ENCODE assay signal across 20 cellular contexts in the genomic region with DNA sequence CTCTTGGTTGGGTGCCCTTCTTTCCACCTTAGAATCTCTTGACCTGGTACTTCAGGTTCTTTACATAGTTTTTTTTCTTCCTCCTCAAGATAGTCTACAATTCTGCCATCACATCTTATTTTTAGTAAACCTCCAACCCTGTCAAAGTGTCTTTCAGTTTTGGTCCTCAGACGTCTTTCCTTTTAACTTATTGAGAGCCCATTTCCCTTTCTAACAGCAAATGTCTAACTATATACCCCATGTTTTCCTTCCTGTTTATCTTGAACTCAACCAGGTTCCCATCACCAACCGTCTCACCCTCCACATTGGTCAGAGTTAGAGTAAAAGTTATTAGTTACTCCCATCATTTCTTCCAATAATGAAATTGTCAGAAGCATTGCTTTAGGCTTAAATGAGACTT. TPM values are rescaled to one million over a fixed set of nuclear protein-coding genes. Genes with fewer than 3 reads are reported as not detected.
A peak's percentile ranks its signal among the peaks of the same experiment; 100 is the strongest.
DNase-seq lines count a peak whose midpoint lies in the region; ATAC-seq and TF ChIP-seq lines count a peak whose summit lies in the region.
"Had no signal": no experiment of that assay in that cellular context is flagged by ENCODE, and none has a peak within 500 bp of the region (broad histone marks: within the 10 kb centered on the region; RNA-seq: fewer than 3 reads in every experiment).

No MANE protein-coding gene starts in this region.

- no peak for ATAC-seq in stimulated activated naive CD8-positive, alpha-beta T cell treated with anti-CD3 and anti-CD28 coated beads, Interleukin-15, amount 100 ng/mL, for 72 hours
- ATAC-seq in HG03108 (IDR thresholded peaks at IDR 0.05; ENCODE audit: unreplicated experiment) = peak; percentile 52
- ATAC-seq in T-helper 17 cell = no peak
- ATAC-seq: Panc1, T-cell had no signal

- peak overlapping the region; percentile 4 for H3K27ac Mint-ChIP-seq in stimulated activated naive CD8-positive, alpha-beta T cell treated with anti-CD3 and anti-CD28 coated beads, Interleukin-15, Interleukin-2, amounts not matched to agents 100 ng/mL and 50 ng/mL, for 24 hours
- peak overlapping the region in 1 of 2 donors; percentile 55 for H3K27ac Mint-ChIP-seq in stimulated activated naive CD8-positive, alpha-beta T cell treated with anti-CD3 and anti-CD28 coated beads, Interleukin-15, amount 100 ng/mL, for 72 hours
- no peak overlapping the region for H3K27ac Mint-ChIP-seq in T-helper 17 cell
- H3K27ac Mint-ChIP-seq: T-cell had no signal

- H3K4me1 Mint-ChIP-seq in stimulated activated naive CD8-positive, alpha-beta T cell treated with anti-CD3 and anti-CD28 coated beads, Interleukin-15, Interleukin-2, amounts not matched to agents 100 ng/mL and 50 ng/mL, for 24 hours (ENCODE audit: low read depth) = peaks cover 12% of the 10 kb centered on the region
- H3K4me1 Mint-ChIP-seq in stimulated activated naive CD8-positive, alpha-beta T cell treated with anti-CD3 and anti-CD28 coated beads, Interleukin-15, amount 100 ng/mL, for 72 hours = peaks cover 9% of the 10 kb centered on the region
- peaks cover 7% of the 10 kb centered on the region for H3K4me1 Mint-ChIP-seq in T-helper 17 cell

- no peak overlapping the region for H3K4me3 Mint-ChIP-seq in stimulated activated naive CD8-positive, alpha-beta T cell treated with anti-CD3 and anti-CD28 coated beads, Interleukin-15, Interleukin-2, amounts not matched to agents 100 ng/mL and 50 ng/mL, for 24 hours
- no peak overlapping the region for H3K4me3 Mint-ChIP-seq in stimulated activated naive CD8-positive, alpha-beta T cell treated with anti-CD3 and anti-CD28 coated beads, Interleukin-15, amount 100 ng/mL, for 72 hours
- peak overlapping the region; percentile 10 for H3K4me3 Mint-ChIP-seq in T-helper 17 cell
- H3K4me3 Mint-ChIP-seq: T-cell had no signal

- no peak for DNase-seq in stimulated activated naive CD8-positive, alpha-beta T cell treated with anti-CD3 and anti-CD28 coated beads, Interleukin-15, amount 100 ng/mL, for 72 hours
- DNase-seq in T-helper 17 cell (no peak), tibial artery (no peak), nucleus accumbens (lab: John Stamatoyannopoulos, UW) (no peak), GM20000 (ENCODE audit: low spot score) (no peak), H7 (no peak)
- DNase-seq: 8988T, DMS79, Karpas-422, NCI-H1417 treated with DMSO at 0.1 percent for 48 hours, NCI-H187, NCI-H2107, NCI-H446 treated with DMSO at 0.1 percent for 48 hours, NCI-H526 treated with DMSO at 0.1 percent for 48 hours, SJCRH30, T-cell had no signal

- no peaks in the 10 kb centered on the region for H3K9me3 ChIP-seq in T-helper 17 cell (ENCODE audit: control insufficient read depth, low read length, poor library complexity, severe bottlenecking)
- H3K9me3 ChIP-seq in tibial artery = no peaks in the 10 kb centered on the region
- H3K9me3 ChIP-seq: SJCRH30 had no signal

- TF ChIP-seq CTCF in tibial artery (IDR thresholded peaks at IDR 0.05) (no peak), GM20000 (IDR thresholded peaks at IDR 0.05; ENCODE audit: extremely low read depth, missing control alignments) (no peak)

- intact Hi-C loops in tibial artery (cut with DNase I; ENCODE audit: low total_unique reads) = no loop called here

- H3K4me1 ChIP-seq in tibial artery = no peaks in the 10 kb centered on the region
- H3K4me1 ChIP-seq: SJCRH30 had no signal

- H3K9me3 Mint-ChIP-seq in stimulated activated naive CD8-positive, alpha-beta T cell treated with anti-CD3 and anti-CD28 coated beads, Interleukin-15, Interleukin-2, amounts not matched to agents 100 ng/mL and 50 ng/mL, for 24 hours = no peaks in the 10 kb centered on the region
- no peaks in the 10 kb centered on the region for H3K9me3 Mint-ChIP-seq in stimulated activated naive CD8-positive, alpha-beta T cell treated with anti-CD3 and anti-CD28 coated beads, Interleukin-15, amount 100 ng/mL, for 72 hours
- H3K9me3 Mint-ChIP-seq: T-cell had no signal

- no peaks in the 10 kb centered on the region for H3K36me3 Mint-ChIP-seq in stimulated activated naive CD8-positive, alpha-beta T cell treated with anti-CD3 and anti-CD28 coated beads, Interleukin-15, Interleukin-2, amounts not matched to agents 100 ng/mL and 50 ng/mL, for 24 hours (ENCODE audit: low read depth)
- no peaks in the 10 kb centered on the region for H3K36me3 Mint-ChIP-seq in T-helper 17 cell (ENCODE audit: low read depth)
- H3K36me3 Mint-ChIP-seq: T-cell had no signal

- H3K27me3 Mint-ChIP-seq in stimulated activated naive CD8-positive, alpha-beta T cell treated with anti-CD3 and anti-CD28 coated beads, Interleukin-15, Interleukin-2, amounts not matched to agents 100 ng/mL and 50 ng/mL, for 24 hours = peaks cover 18% of the 10 kb centered on the region
- peaks cover 10% of the 10 kb centered on the region for H3K27me3 Mint-ChIP-seq in stimulated activated naive CD8-positive, alpha-beta T cell treated with anti-CD3 and anti-CD28 coated beads, Interleukin-15, amount 100 ng/mL, for 72 hours
- peaks cover 59% of the 10 kb centered on the region for H3K27me3 Mint-ChIP-seq in T-helper 17 cell

- H3K27me3 ChIP-seq in tibial artery = no peaks in the 10 kb centered on the region
- H3K27me3 ChIP-seq in H7 (ENCODE audit: control insufficient read depth, insufficient read depth, low read length) = no peaks in the 10 kb centered on the region

- H3K4me3 ChIP-seq in tibial artery = no peak overlapping the region
- no peak overlapping the region for H3K4me3 ChIP-seq in H7 (ENCODE audit: insufficient read depth, low read depth, low read length)
- H3K4me3 ChIP-seq: SJCRH30 had no signal

- no peaks in the 10 kb centered on the region for H3K36me3 ChIP-seq in tibial artery
- H3K36me3 ChIP-seq in H7 (replicated peaks; ENCODE audit: control insufficient read depth, insufficient read depth, low read length) = no peaks in the 10 kb centered on the region
- H3K36me3 ChIP-seq: SJCRH30 had no signal

- H3K27ac ChIP-seq in tibial artery = no peak overlapping the region
- H3K27ac ChIP-seq: SJCRH30 had no signal

RNA-seq across cellular contexts. Expression of a gene that starts 10.4 kb away (rescaled TPM):
- under 1 TPM in 1 of 2 donors, not detected in 1; 0.50 TPM for total RNA-seq in T-helper 17 cell
- total RNA-seq in H7 (2014; rRNA removed; shearing (Covaris generic)) = not detected in 2 replicates
- total RNA-seq: MCF 10A, SJCRH30, T-cell had no signal
